In genomic region chr2:12824771-12825363, GRCh38 we compare ENCODE assay signal across 15 cellular contexts.
A peak's percentile ranks its signal among the peaks of the same experiment; 100 is the strongest.
DNase-seq lines count a peak whose midpoint lies in the region; ATAC-seq and TF ChIP-seq lines count a peak whose summit lies in the region.
"Had no signal": no experiment of that assay in that cellular context is flagged by ENCODE, and none has a peak within 500 bp of the region (broad histone marks: within the 10 kb centered on the region; RNA-seq: fewer than 3 reads in every experiment).

No MANE protein-coding gene starts in this region.

- no peak overlapping the region for H3K9ac ChIP-seq in neural progenitor cell

- peaks cover 11% of the 10 kb centered on the region for H3K27me3 Mint-ChIP-seq in glutamatergic neuron (ENCODE audit: unreplicated experiment)
- H3K27me3 Mint-ChIP-seq in neural progenitor cell (ENCODE audit: insufficient read depth, low read depth): peaks cover 12% of the 10 kb centered on the region
- peaks cover 6% of the 10 kb centered on the region for H3K27me3 Mint-ChIP-seq in nephron progenitor cell (ENCODE audit: low read depth, poor library complexity)
- H3K27me3 Mint-ChIP-seq: activated T-cell treated with anti-CD3 and anti-CD28 coated beads, Interleukin-2, amount 50 U/mL, for 24 hours had no signal

- no peaks in the 10 kb centered on the region for H3F3A ChIP-seq in neural progenitor cell (ENCODE audit: low read depth)

- peak; percentile 42 for ATAC-seq in upper lobe of right lung
- no peak for ATAC-seq in activated CD4-positive, CD25-positive, alpha-beta regulatory T cell treated with anti-CD3 and anti-CD28 coated beads, Interleukin-2, amount 50 U/mL, for 24 hours
- ATAC-seq: stimulated activated naive CD8-positive, alpha-beta T cell treated with anti-CD3 and anti-CD28 coated beads, Interleukin-15, Interleukin-2, amounts not matched to agents 100 U/mL and 50 U/mL, for 24 hours had no signal

- DNase-seq in ascending aorta (ENCODE audit: low spot score in 2 of 2) (peak in 1 of 2 donors; percentile 83), glutamatergic neuron (peak; percentile 54), neural progenitor cell (ENCODE audit: low spot score) (no peak), upper lobe of right lung (no peak), GDM1 (lab: John Stamatoyannopoulos, UW) (no peak), nephron progenitor cell (no peak)
- DNase-seq: activated CD4-positive, CD25-positive, alpha-beta regulatory T cell; activated T-cell treated with anti-CD3 and anti-CD28 coated beads, Interleukin-2, amount 50 U/mL, for 24 hours; anterior cingulate cortex; NCI-H1105; NK-92 treated with Interleukin-12 subunit alpha and Interleukin-12 subunit beta, amount 100 ng/mL, for 24 hours; stimulated activated CD4-positive, alpha-beta T cell treated with anti-CD3 and anti-CD28 coated beads, Interleukin-2, amount 100 ng/mL, for 24 hours; stimulated activated naive CD8-positive, alpha-beta T cell treated with anti-CD3 and anti-CD28 coated beads, Interleukin-15, Interleukin-2, amounts not matched to agents 100 U/mL and 50 U/mL, for 24 hours had no signal

- H3K9me3 Mint-ChIP-seq in glutamatergic neuron (ENCODE audit: unreplicated experiment) (peaks cover 18% of the 10 kb centered on the region), neural progenitor cell (no peaks in the 10 kb centered on the region), nephron progenitor cell (no peaks in the 10 kb centered on the region)
- H3K9me3 Mint-ChIP-seq: activated T-cell treated with anti-CD3 and anti-CD28 coated beads, Interleukin-2, amount 50 U/mL, for 24 hours had no signal

- no peaks in the 10 kb centered on the region for H4K20me1 ChIP-seq in neural progenitor cell (ENCODE audit: low read depth)

- H3K36me3 ChIP-seq in ascending aorta (no peaks in the 10 kb centered on the region), neural progenitor cell (no peaks in the 10 kb centered on the region), upper lobe of right lung (no peaks in the 10 kb centered on the region)

- peak overlapping the region; percentile 98 for H3K27ac Mint-ChIP-seq in glutamatergic neuron (ENCODE audit: unreplicated experiment)
- H3K27ac Mint-ChIP-seq in neural progenitor cell: peak overlapping the region; percentile 64
- H3K27ac Mint-ChIP-seq in nephron progenitor cell: no peak overlapping the region
- H3K27ac Mint-ChIP-seq: activated T-cell treated with anti-CD3 and anti-CD28 coated beads, Interleukin-2, amount 50 U/mL, for 24 hours had no signal

- peaks cover 0 to 2% of the 10 kb centered on the region in 2 donors for H3K4me1 ChIP-seq in ascending aorta
- H3K4me1 ChIP-seq in neural progenitor cell: peaks cover 4% of the 10 kb centered on the region
- H3K4me1 ChIP-seq in upper lobe of right lung: peaks cover 19% of the 10 kb centered on the region

- H3K4me3 ChIP-seq in ascending aorta: no peak overlapping the region
- H3K4me3 ChIP-seq in neural progenitor cell: no peak overlapping the region
- H3K4me3 ChIP-seq in upper lobe of right lung: no peak overlapping the region
- H3K4me3 ChIP-seq: SK-N-MC had no signal

- H3K4me1 Mint-ChIP-seq in glutamatergic neuron (ENCODE audit: low read depth, unreplicated experiment) (peaks cover 56% of the 10 kb centered on the region), neural progenitor cell (peaks cover 32% of the 10 kb centered on the region), nephron progenitor cell (peaks cover 32% of the 10 kb centered on the region)

- H3K27me3 ChIP-seq in ascending aorta: no peaks in the 10 kb centered on the region
- H3K27me3 ChIP-seq in neural progenitor cell: no peaks in the 10 kb centered on the region
- no peaks in the 10 kb centered on the region for H3K27me3 ChIP-seq in upper lobe of right lung

- TF ChIP-seq CTCF in ascending aorta (IDR thresholded peaks at IDR 0.05) (no peak), glutamatergic neuron (IDR thresholded peaks at IDR 0.05; ENCODE audit: partially characterized antibody, unreplicated experiment) (no peak), neural progenitor cell (IDR thresholded peaks at IDR 0.05) (no peak), upper lobe of right lung (IDR thresholded peaks at IDR 0.05) (no peak), nephron progenitor cell (IDR thresholded peaks at IDR 0.05) (no peak)

- no peak overlapping the region for H3K4me2 ChIP-seq in neural progenitor cell

- peak overlapping the region; percentile 68 for H2AFZ ChIP-seq in neural progenitor cell (replicated peaks)

- H3K4me3 Mint-ChIP-seq in glutamatergic neuron (ENCODE audit: unreplicated experiment): peak overlapping the region; percentile 77
- H3K4me3 Mint-ChIP-seq in neural progenitor cell: no peak overlapping the region
- H3K4me3 Mint-ChIP-seq in nephron progenitor cell: no peak overlapping the region
- H3K4me3 Mint-ChIP-seq: activated T-cell treated with anti-CD3 and anti-CD28 coated beads, Interleukin-2, amount 50 U/mL, for 24 hours had no signal

- H3K79me2 ChIP-seq in neural progenitor cell (ENCODE audit: low read depth): no peaks in the 10 kb centered on the region

- H3K9me3 ChIP-seq in ascending aorta: no peaks in the 10 kb centered on the region
- H3K9me3 ChIP-seq in neural progenitor cell (ENCODE audit: low read depth): no peaks in the 10 kb centered on the region
- no peaks in the 10 kb centered on the region for H3K9me3 ChIP-seq in upper lobe of right lung

- H3K27ac ChIP-seq in ascending aorta (peak overlapping the region; percentile 52 to 68), neural progenitor cell (no peak overlapping the region), upper lobe of right lung (peak overlapping the region; percentile 68)
- H3K27ac ChIP-seq: SK-N-MC had no signal

- H3K36me3 Mint-ChIP-seq in glutamatergic neuron (ENCODE audit: unreplicated experiment) (no peaks in the 10 kb centered on the region), neural progenitor cell (no peaks in the 10 kb centered on the region), nephron progenitor cell (ENCODE audit: low read depth) (no peaks in the 10 kb centered on the region)

- intact Hi-C loops in ascending aorta (cut with DNase I): no loop called here
- intact Hi-C loops in upper lobe of right lung (cut with DNase I): no loop called here
